Comparison of ENCODE assay signal across 9 cellular contexts in the genomic region with DNA sequence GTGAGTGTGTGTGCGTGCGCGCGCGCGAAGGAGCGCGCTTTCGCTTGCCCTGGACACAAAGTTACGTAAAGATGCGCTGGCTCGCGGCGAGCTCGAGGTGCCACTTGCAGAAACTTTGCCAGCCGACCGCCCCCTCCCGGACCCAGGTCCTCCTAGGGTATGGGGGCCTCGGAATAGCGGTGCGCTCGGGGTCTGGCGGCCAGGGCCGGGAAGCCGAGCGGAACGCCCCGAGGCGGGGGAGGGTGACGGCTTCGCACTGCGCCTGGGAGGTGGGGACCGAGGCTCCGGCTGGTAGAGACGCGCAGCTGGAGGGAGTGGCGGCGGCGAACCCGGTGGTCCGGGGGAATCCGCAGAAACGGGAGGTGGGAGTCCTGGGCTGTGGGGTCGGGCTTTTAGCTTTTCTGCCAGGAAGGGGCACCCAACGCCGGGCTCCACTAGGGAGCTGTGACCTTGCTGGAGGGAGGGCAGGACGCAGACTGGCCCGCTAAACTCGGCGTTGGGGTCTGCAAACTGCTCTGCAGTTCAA. TPM values are rescaled to one million over a fixed set of nuclear protein-coding genes. Genes with fewer than 3 reads are reported as not detected.
A peak's percentile ranks its signal among the peaks of the same experiment; 100 is the strongest.
DNase-seq lines count a peak whose midpoint lies in the region; ATAC-seq and TF ChIP-seq lines count a peak whose summit lies in the region.
"Had no signal": no experiment of that assay in that cellular context is flagged by ENCODE, and none has a peak within 500 bp of the region (broad histone marks: within the 10 kb centered on the region; RNA-seq: fewer than 3 reads in every experiment).

No MANE protein-coding gene starts in this region.

- H3K27ac Mint-ChIP-seq in WTC11 (no peak overlapping the region), CD14-positive monocyte (no peak overlapping the region)

- DNase-seq in NCI-H2227 (lab: John Stamatoyannopoulos, UW; ENCODE audit: unreplicated experiment) = peak; percentile 37
- DNase-seq in NCI-H2227 treated with DMSO at 0.1 percent for 48 hours (lab: John Stamatoyannopoulos, UW) = no peak
- DNase-seq in WTC11 (ENCODE audit: low spot score) = peak; percentile 64
- DNase-seq in smooth muscle cell (lab: John Stamatoyannopoulos, UW; ENCODE audit: unreplicated experiment) = no peak
- no peak for DNase-seq in cortex of kidney (lab: John Stamatoyannopoulos, UW)
- no peak for DNase-seq in CD14-positive monocyte (ENCODE audit: low spot score)
- DNase-seq in medulla oblongata (ENCODE audit: extremely low spot score) = no peak

- 2% methylated on average over 20 of the region's 50 CpGs; no CpG with 5 or more reads in 1 of the 2 donors for WGBS in gastroesophageal sphincter (ENCODE audit: low coverage in 1 of 2), 2 donors
- 2% methylated on average over 48 of the region's 50 CpGs for WGBS in smooth muscle cell (ENCODE audit: low lambda C conversion rate)

- no peak for ATAC-seq in WTC11
- ATAC-seq in gastroesophageal sphincter = peak; percentile 24

- TF ChIP-seq EP300 in gastroesophageal sphincter (IDR thresholded peaks at IDR 0.05) = no peak

- no peak for TF ChIP-seq CTCF in WTC11 (IDR thresholded peaks at IDR 0.05)
- no peak for TF ChIP-seq CTCF in gastroesophageal sphincter (IDR thresholded peaks at IDR 0.05)
- TF ChIP-seq CTCF in smooth muscle cell (IDR thresholded peaks at IDR 0.05; ENCODE audit: borderline replicate concordance, insufficient read depth, poor library complexity, severe bottlenecking) = no peak
- TF ChIP-seq CTCF in CD14-positive monocyte (IDR thresholded peaks at IDR 0.05) = no peak

- H3K27ac ChIP-seq in gastroesophageal sphincter (no peak overlapping the region), smooth muscle cell (ENCODE audit: low read depth) (no peak overlapping the region)

- H4K20me1 ChIP-seq in smooth muscle cell (ENCODE audit: low read depth) = no peaks in the 10 kb centered on the region

- H3K4me3 ChIP-seq in gastroesophageal sphincter (peak overlapping the region in 1 of 2 donors; percentile 46), smooth muscle cell (peak overlapping the region; percentile 44)

- TF ChIP-seq POLR2A in gastroesophageal sphincter (IDR thresholded peaks at IDR 0.05) = no peak

- H3K36me3 Mint-ChIP-seq in WTC11 = no peaks in the 10 kb centered on the region
- H3K36me3 Mint-ChIP-seq in CD14-positive monocyte = peaks cover 0 to 3% of the 10 kb centered on the region in 2 donors
- H3K36me3 Mint-ChIP-seq: CD4-positive, CD25-positive, alpha-beta regulatory T cell had no signal

- H3K4me3 Mint-ChIP-seq in WTC11 (peak overlapping the region; percentile 79), CD14-positive monocyte (peak overlapping the region in 1 of 2 donors; percentile 83)

- no peak overlapping the region for H3K9ac ChIP-seq in smooth muscle cell (ENCODE audit: low read depth)

- CTCF ChIA-PET in WTC11 (lab: Charles Lee) = interaction anchor here (1.4 to 4.3 kb wide), 3 partner anchors 206 to 336 kb away, joined by 3 to 19 read pairs (median 4); a partner anchor contains a TSS

- H3K9me3 ChIP-seq in gastroesophageal sphincter = no peaks in the 10 kb centered on the region
- no peaks in the 10 kb centered on the region for H3K9me3 ChIP-seq in smooth muscle cell (replicated peaks; ENCODE audit: low read depth)

- no peak overlapping the region for H2AFZ ChIP-seq in smooth muscle cell (ENCODE audit: low read depth)

- no peaks in the 10 kb centered on the region for H3K36me3 ChIP-seq in gastroesophageal sphincter
- no peaks in the 10 kb centered on the region for H3K36me3 ChIP-seq in smooth muscle cell (ENCODE audit: low read depth)

- H3K79me2 ChIP-seq in smooth muscle cell (ENCODE audit: low read depth) = no peaks in the 10 kb centered on the region

- POLR2A ChIA-PET in WTC11 (lab: Charles Lee) = interaction anchor here (0.6 kb wide), 1 partner anchor 299 kb away, joined by 3 read pairs; no protein-coding TSS in a partner anchor

- peaks cover 93% of the 10 kb centered on the region for H3K27me3 Mint-ChIP-seq in WTC11 (ENCODE audit: low read depth)
- peaks cover 94 to 99% (median 95%) of the 10 kb centered on the region in 3 donors for H3K27me3 Mint-ChIP-seq in CD14-positive monocyte (ENCODE audit: low read depth in 3 of 3)

- H3K9me3 Mint-ChIP-seq in WTC11 (no peaks in the 10 kb centered on the region), CD14-positive monocyte (peaks cover 0 to 13% (median 5%) of the 10 kb centered on the region in 7 donors)

- intact Hi-C loops in CD14-positive monocyte (cut with micrococcal nuclease) = no loop called here

- H3K4me1 Mint-ChIP-seq in WTC11 (peaks cover 46% of the 10 kb centered on the region), CD14-positive monocyte (peaks cover 5% of the 10 kb centered on the region)

- no peaks in the 10 kb centered on the region for H3F3A ChIP-seq in smooth muscle cell (ENCODE audit: low read depth)

- H3K27me3 ChIP-seq in gastroesophageal sphincter (peaks cover 100% of the 10 kb centered on the region), smooth muscle cell (ENCODE audit: low read depth) (peaks cover 100% of the 10 kb centered on the region)

- H3K4me2 ChIP-seq in smooth muscle cell = peak overlapping the region; percentile 84

- H3K4me1 ChIP-seq in gastroesophageal sphincter (peaks cover 0 to 74% (median 35%) of the 10 kb centered on the region in 3 donors), smooth muscle cell (ENCODE audit: low read depth) (peaks cover 65% of the 10 kb centered on the region)

TF ChIP-seq in WTC11, 78 proteins besides CTCF, POLR2A, EP300 and RAD21 (continues in another document):
- no peak for TF ChIP-seq SMAD3 (CRISPR knock-in tag; IDR thresholded peaks at IDR 0.05; ENCODE audit: borderline replicate concordance)
- peak; percentile 71; the same call in 1 of the 2 replicates for TF ChIP-seq KAT7 (CRISPR knock-in tag; IDR thresholded peaks at IDR 0.05; ENCODE audit: borderline replicate concordance)
- TF ChIP-seq, protein P1, sequence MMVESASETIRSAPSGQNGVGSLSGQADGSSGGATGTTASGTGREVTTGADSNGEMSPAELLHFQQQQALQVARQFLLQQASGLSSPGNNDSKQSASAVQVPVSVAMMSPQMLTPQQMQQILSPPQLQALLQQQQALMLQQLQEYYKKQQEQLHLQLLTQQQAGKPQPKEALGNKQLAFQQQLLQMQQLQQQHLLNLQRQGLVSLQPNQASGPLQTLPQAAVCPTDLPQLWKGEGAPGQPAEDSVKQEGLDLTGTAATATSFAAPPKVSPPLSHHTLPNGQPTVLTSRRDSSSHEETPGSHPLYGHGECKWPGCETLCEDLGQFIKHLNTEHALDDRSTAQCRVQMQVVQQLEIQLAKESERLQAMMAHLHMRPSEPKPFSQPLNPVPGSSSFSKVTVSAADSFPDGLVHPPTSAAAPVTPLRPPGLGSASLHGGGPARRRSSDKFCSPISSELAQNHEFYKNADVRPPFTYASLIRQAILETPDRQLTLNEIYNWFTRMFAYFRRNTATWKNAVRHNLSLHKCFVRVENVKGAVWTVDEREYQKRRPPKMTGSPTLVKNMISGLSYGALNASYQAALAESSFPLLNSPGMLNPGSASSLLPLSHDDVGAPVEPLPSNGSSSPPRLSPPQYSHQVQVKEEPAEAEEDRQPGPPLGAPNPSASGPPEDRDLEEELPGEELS (CRISPR knock-in tag; IDR thresholded peaks at IDR 0.05) = no peak
- TF ChIP-seq, protein P2, sequence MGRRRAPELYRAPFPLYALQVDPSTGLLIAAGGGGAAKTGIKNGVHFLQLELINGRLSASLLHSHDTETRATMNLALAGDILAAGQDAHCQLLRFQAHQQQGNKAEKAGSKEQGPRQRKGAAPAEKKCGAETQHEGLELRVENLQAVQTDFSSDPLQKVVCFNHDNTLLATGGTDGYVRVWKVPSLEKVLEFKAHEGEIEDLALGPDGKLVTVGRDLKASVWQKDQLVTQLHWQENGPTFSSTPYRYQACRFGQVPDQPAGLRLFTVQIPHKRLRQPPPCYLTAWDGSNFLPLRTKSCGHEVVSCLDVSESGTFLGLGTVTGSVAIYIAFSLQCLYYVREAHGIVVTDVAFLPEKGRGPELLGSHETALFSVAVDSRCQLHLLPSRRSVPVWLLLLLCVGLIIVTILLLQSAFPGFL (CRISPR knock-in tag; IDR thresholded peaks at IDR 0.05; ENCODE audit: borderline replicate concordance) = no peak
- TF ChIP-seq, protein P3, sequence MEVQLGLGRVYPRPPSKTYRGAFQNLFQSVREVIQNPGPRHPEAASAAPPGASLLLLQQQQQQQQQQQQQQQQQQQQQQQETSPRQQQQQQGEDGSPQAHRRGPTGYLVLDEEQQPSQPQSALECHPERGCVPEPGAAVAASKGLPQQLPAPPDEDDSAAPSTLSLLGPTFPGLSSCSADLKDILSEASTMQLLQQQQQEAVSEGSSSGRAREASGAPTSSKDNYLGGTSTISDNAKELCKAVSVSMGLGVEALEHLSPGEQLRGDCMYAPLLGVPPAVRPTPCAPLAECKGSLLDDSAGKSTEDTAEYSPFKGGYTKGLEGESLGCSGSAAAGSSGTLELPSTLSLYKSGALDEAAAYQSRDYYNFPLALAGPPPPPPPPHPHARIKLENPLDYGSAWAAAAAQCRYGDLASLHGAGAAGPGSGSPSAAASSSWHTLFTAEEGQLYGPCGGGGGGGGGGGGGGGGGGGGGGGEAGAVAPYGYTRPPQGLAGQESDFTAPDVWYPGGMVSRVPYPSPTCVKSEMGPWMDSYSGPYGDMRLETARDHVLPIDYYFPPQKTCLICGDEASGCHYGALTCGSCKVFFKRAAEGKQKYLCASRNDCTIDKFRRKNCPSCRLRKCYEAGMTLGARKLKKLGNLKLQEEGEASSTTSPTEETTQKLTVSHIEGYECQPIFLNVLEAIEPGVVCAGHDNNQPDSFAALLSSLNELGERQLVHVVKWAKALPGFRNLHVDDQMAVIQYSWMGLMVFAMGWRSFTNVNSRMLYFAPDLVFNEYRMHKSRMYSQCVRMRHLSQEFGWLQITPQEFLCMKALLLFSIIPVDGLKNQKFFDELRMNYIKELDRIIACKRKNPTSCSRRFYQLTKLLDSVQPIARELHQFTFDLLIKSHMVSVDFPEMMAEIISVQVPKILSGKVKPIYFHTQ (CRISPR knock-in tag; IDR thresholded peaks at IDR 0.05) = no peak
- TF ChIP-seq, protein P4, sequence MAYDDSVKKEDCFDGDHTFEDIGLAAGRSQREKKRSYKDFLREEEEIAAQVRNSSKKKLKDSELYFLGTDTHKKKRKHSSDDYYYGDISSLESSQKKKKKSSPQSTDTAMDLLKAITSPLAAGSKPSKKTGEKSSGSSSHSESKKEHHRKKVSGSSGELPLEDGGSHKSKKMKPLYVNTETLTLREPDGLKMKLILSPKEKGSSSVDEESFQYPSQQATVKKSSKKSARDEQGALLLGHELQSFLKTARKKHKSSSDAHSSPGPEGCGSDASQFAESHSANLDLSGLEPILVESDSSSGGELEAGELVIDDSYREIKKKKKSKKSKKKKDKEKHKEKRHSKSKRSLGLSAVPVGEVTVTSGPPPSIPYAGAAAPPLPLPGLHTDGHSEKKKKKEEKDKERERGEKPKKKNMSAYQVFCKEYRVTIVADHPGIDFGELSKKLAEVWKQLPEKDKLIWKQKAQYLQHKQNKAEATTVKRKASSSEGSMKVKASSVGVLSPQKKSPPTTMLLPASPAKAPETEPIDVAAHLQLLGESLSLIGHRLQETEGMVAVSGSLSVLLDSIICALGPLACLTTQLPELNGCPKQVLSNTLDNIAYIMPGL (CRISPR knock-in tag; IDR thresholded peaks at IDR 0.05) = 0 out of 2 replicates have a peak, but pooled peaks have one; percentile 1

RNA-seq across cellular contexts. Expression of a gene that starts 0.8 kb away (rescaled TPM):
- 0.14 to 0.26 TPM in 2 of 3 replicates, not detected in the other for total RNA-seq in WTC11 (2021)
- total RNA-seq in gastroesophageal sphincter = not detected
- not detected in 2 replicates for total RNA-seq in smooth muscle cell
- polyA plus RNA-seq in smooth muscle cell = not detected in 2 replicates
- not detected for polyA plus RNA-seq in CD14-positive monocyte
- total RNA-seq: CD4-positive, CD25-positive, alpha-beta regulatory T cell had no signal
- polyA plus RNA-seq: CD4-positive, CD25-positive, alpha-beta regulatory T cell had no signal

Comparison
In these comparisons a context has a peak if more than half of its experiments do, and no peak if none do; other contexts are left out.
1. DNase-seq: peak in NCI-H2227 (single experiment) and WTC11 (single experiment); none in NCI-H2227 treated with DMSO at 0.1 percent for 48 hours (single experiment), smooth muscle cell (single experiment), cortex of kidney (single experiment), CD14-positive monocyte (single experiment) and medulla oblongata (single experiment).